In the genomic region with DNA sequence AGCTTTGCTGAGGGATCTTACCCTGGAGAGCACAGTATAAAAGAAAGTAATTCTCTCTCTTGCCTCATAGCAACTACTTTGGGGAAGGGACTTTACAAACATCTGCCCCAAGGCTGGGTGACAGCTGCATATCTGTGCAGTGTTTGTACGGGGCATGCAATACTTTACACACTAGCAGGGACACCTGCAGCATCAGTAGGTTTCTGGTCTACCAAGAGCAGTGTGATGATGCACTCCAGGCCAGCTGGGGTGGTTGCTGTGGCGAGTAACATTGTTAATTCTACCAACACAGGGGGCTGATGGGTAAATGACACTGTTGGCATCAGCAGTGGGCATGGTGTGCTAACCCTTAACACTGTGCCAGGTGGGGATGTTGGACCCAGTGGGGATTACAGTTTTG, we compare ENCODE assay signal across 13 cellular contexts. TPM values are rescaled to one million over a fixed set of nuclear protein-coding genes. Genes with fewer than 3 reads are reported as not detected.
A peak's percentile ranks its signal among the peaks of the same experiment; 100 is the strongest.
DNase-seq lines count a peak whose midpoint lies in the region; ATAC-seq and TF ChIP-seq lines count a peak whose summit lies in the region.
"Had no signal": no experiment of that assay in that cellular context is flagged by ENCODE, and none has a peak within 500 bp of the region (broad histone marks: within the 10 kb centered on the region; RNA-seq: fewer than 3 reads in every experiment).

No MANE protein-coding gene starts in this region.

- H3K4me1 Mint-ChIP-seq in activated naive CD8-positive, alpha-beta T cell treated with anti-CD3 and anti-CD28 coated beads, Interleukin-2, amount 50 U/mL, for 24 hours, result peaks cover 84% of the 10 kb centered on the region
- peaks cover 16% of the 10 kb centered on the region for H3K4me1 Mint-ChIP-seq in progenitor cell of endocrine pancreas (ENCODE audit: low read depth)

- DNase-seq in activated naive CD8-positive, alpha-beta T cell treated with anti-CD3 and anti-CD28 coated beads, Interleukin-2, amount 50 U/mL, for 24 hours, result peak; percentile 40
- no peak for DNase-seq in C1 segment of cervical spinal cord (lab: John Stamatoyannopoulos, UW)
- no peak for DNase-seq in progenitor cell of endocrine pancreas (ENCODE audit: low spot score, unreplicated experiment)
- no peak for DNase-seq in GM03348 (ENCODE audit: low spot score)
- DNase-seq: cortex of kidney, GF-D8, NCI-H2029, spleen had no signal

- ATAC-seq in GM18858 (IDR thresholded peaks at IDR 0.05; ENCODE audit: unreplicated experiment) (peak; percentile 35), GM21367 (IDR thresholded peaks at IDR 0.05; ENCODE audit: unreplicated experiment) (peak; percentile 38), HG03196 (IDR thresholded peaks at IDR 0.05; ENCODE audit: unreplicated experiment) (peak; percentile 51), HG03342 (IDR thresholded peaks at IDR 0.05; ENCODE audit: unreplicated experiment) (no peak)
- ATAC-seq in activated naive CD8-positive, alpha-beta T cell treated with anti-CD3 and anti-CD28 coated beads, Interleukin-2, amount 50 U/mL, for 24 hours, result peak; percentile 2

- no peak overlapping the region for H3K4me3 Mint-ChIP-seq in activated naive CD8-positive, alpha-beta T cell treated with anti-CD3 and anti-CD28 coated beads, Interleukin-2, amount 50 U/mL, for 24 hours
- no peak overlapping the region for H3K4me3 Mint-ChIP-seq in progenitor cell of endocrine pancreas (ENCODE audit: low read depth)

- H3K36me3 Mint-ChIP-seq in activated naive CD8-positive, alpha-beta T cell treated with anti-CD3 and anti-CD28 coated beads, Interleukin-2, amount 50 U/mL, for 24 hours (ENCODE audit: low read depth), result peaks cover 11% of the 10 kb centered on the region
- no peaks in the 10 kb centered on the region for H3K36me3 Mint-ChIP-seq in progenitor cell of endocrine pancreas (ENCODE audit: insufficient read depth)

- no peaks in the 10 kb centered on the region for H3K27me3 Mint-ChIP-seq in activated naive CD8-positive, alpha-beta T cell treated with anti-CD3 and anti-CD28 coated beads, Interleukin-2, amount 50 U/mL, for 24 hours
- H3K27me3 Mint-ChIP-seq in progenitor cell of endocrine pancreas, result peaks cover 4% of the 10 kb centered on the region

- H3K9me3 Mint-ChIP-seq in activated naive CD8-positive, alpha-beta T cell treated with anti-CD3 and anti-CD28 coated beads, Interleukin-2, amount 50 U/mL, for 24 hours, result peaks cover 11% of the 10 kb centered on the region
- H3K9me3 Mint-ChIP-seq in progenitor cell of endocrine pancreas (ENCODE audit: low read depth), result no peaks in the 10 kb centered on the region

- H3K27ac Mint-ChIP-seq in activated naive CD8-positive, alpha-beta T cell treated with anti-CD3 and anti-CD28 coated beads, Interleukin-2, amount 50 U/mL, for 24 hours, result peak overlapping the region; percentile 94
- H3K27ac Mint-ChIP-seq in progenitor cell of endocrine pancreas, result no peak overlapping the region

- no peak for TF ChIP-seq CTCF in progenitor cell of endocrine pancreas (IDR thresholded peaks at IDR 0.05; ENCODE audit: unreplicated experiment)

RNA-seq across cellular contexts. Expression of gene ADTRP, which starts 48.0 kb away (rescaled TPM):
- total RNA-seq in progenitor cell of endocrine pancreas, result not detected in 2 replicates
- total RNA-seq: SK-MEL-5 had no signal
